Comparison of ENCODE assay signal across 8 cellular contexts in the genomic region with DNA sequence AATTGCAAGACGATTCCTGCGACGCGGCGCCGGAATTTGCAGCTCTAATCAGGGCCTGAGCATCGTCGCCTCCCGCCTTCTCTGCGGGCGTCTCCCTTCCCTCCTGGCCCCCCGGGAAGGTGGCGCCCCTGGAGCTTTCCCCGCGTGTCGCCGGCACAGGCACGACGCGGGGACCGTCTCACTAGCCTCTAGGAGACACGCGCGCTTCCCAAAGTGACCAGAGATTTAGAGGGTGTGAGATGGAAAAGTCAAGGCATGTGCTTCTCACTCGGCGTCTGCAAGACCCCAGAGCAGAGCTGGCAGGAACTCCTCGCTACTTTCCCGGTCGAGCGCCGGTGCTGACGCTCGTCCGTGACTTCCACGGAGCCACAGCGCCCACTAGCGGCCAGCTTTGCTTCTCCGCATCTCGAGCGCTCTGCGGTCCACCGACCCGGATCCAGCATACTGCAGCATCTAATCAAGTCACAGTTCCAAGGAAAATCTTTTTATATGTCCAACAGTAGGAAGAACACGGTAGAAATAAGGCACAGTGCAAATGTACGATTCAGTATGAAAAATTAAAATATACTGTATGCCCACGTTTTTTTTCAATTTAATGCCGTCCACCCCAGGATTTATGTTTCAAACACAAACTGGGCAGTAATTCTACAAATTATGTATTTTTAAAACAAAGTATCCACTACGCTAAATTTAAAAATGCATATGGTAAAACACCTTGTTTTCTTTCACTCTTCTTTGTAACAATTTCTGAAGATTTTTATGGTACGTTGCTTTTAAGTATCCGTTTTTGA.
DNase-seq lines count a peak whose midpoint lies in the region; ATAC-seq and TF ChIP-seq lines count a peak whose summit lies in the region.

No MANE protein-coding gene starts in this region.

- ATAC-seq in DND-41 (ENCODE audit: insufficient read depth, low read depth) (0 out of 3 replicates have a peak, but pooled peaks have one; percentile 37), GM21737 (IDR thresholded peaks at IDR 0.05; ENCODE audit: unreplicated experiment) (peak; percentile 43)

- H3K79me2 ChIP-seq in DND-41 (ENCODE audit: insufficient read depth, low read length) = no peaks in the 10 kb centered on the region

- H4K20me1 ChIP-seq in DND-41 (ENCODE audit: insufficient read depth, low read length) = peaks cover 3% of the 10 kb centered on the region; the same call in 1 of the 2 replicates

- H3K27me3 ChIP-seq in DND-41 (ENCODE audit: insufficient read depth, low read length, poor library complexity) (no peaks in the 10 kb centered on the region), neutrophil (peaks cover 53% of the 10 kb centered on the region)

- H3K9me3 ChIP-seq in DND-41 (ENCODE audit: insufficient read depth, low read length, severe bottlenecking) (peaks cover 6% of the 10 kb centered on the region), neutrophil (no peaks in the 10 kb centered on the region)

- H3K4me1 ChIP-seq in DND-41 (ENCODE audit: insufficient read depth, low read length) (no peaks in the 10 kb centered on the region), neutrophil (ENCODE audit: control insufficient read depth in 1 of 2, insufficient read depth in 1 of 2, low read depth in 1 of 2, low read length in 1 of 2) (peaks cover 31 to 35% of the 10 kb centered on the region in 2 experiments)

- H3K9ac ChIP-seq in DND-41 (ENCODE audit: low read depth, low read length) = no peak overlapping the region

- no peak overlapping the region for H2AFZ ChIP-seq in DND-41 (ENCODE audit: low read depth, low read length)

- H3K36me3 ChIP-seq in DND-41 (ENCODE audit: insufficient read depth, low read length) (peaks cover 32% of the 10 kb centered on the region), neutrophil (no peaks in the 10 kb centered on the region)

- H3K27ac ChIP-seq in DND-41 (ENCODE audit: low read length) (no peak overlapping the region), neutrophil (peak overlapping the region; percentile 20), substantia nigra (ENCODE audit: low read depth, low read length, poor library complexity, severe bottlenecking) (peak overlapping the region; percentile 61)

- H3K4me2 ChIP-seq in DND-41 (ENCODE audit: insufficient read depth, low read length) = no peak overlapping the region

- TF ChIP-seq CTCF in DND-41 (IDR thresholded peaks at IDR 0.05; ENCODE audit: borderline replicate concordance, extremely low read depth, low read length, poor library complexity, severe bottlenecking) (peak; percentile 46), neutrophil (IDR thresholded peaks at IDR 0.05) (peak; percentile 89)

- H3K4me3 ChIP-seq in DND-41 (ENCODE audit: low read depth in 1 of 2, low read length in 2 of 2) (no peak overlapping the region), neutrophil (ENCODE audit: low read depth in 1 of 2, low read length in 1 of 2) (peak overlapping the region; percentile 85 to 95)

- DNase-seq in DND-41 = peak; percentile 12
- DNase-seq in Kasumi-1 (lab: John Stamatoyannopoulos, UW) = peak; percentile 77 to 83
- peak; percentile 69 for DNase-seq in SIG-M5 treated with dmso at 0.1 percent for 504 hours (lab: John Stamatoyannopoulos, UW; ENCODE audit: unreplicated experiment)
- peak; percentile 72 to 92 (median 87) for DNase-seq in activated naive CD4-positive, alpha-beta T cell (lab: John Stamatoyannopoulos, UW)
- peak; percentile 71 for DNase-seq in foreskin melanocyte
- DNase-seq in substantia nigra (lab: John Stamatoyannopoulos, UW) = peak; percentile 15 to 97 (median 82)

Comparison
In these comparisons a context has a peak if more than half of its experiments do, and no peak if none do; other contexts are left out.
1. DNase-seq: peak in every context shown above with its lines; median percentile 87 in activated naive CD4-positive, alpha-beta T cell; 82 in substantia nigra; 80 in Kasumi-1; 71 in foreskin melanocyte; 69 in SIG-M5 treated with dmso at 0.1 percent for 504 hours; 12 in DND-41.
2. H3K4me3 ChIP-seq: peak in neutrophil (2 of 2); none in DND-41 (0 of 2).